Comparison of ENCODE assay signal across 12 cellular contexts in the genomic region with DNA sequence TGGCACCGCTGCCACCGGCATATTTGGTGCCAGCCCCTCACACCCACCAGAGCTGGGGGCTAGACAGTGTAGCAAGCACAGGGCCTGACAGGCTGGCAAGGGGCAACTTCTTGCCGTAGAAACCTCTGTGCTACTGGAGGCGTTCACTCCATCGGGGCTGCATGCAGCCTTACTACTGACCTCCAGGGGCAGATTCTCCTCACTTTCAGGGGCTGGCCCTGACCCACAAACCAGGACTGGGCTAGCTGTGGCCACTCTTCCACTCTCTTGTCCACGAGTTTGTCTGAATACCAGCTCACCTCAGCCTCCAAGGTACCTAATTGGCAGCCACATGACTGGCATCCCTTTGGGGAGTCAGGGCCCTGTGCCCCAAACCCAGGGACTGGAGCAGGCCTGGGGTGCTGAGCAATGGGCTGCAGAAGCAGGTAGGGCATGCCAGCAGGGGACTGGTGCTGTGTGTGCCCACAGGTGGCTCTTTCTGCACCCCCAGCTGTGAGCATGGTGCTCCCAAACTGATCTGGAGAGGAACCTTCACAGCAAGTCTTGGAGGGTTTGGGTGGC. TPM values are rescaled to one million over a fixed set of nuclear protein-coding genes. Genes with fewer than 3 reads are reported as not detected.
A peak's percentile ranks its signal among the peaks of the same experiment; 100 is the strongest.
DNase-seq lines count a peak whose midpoint lies in the region; TF ChIP-seq lines count a peak whose summit lies in the region.
"Had no signal": no experiment of that assay in that cellular context is flagged by ENCODE, and none has a peak within 500 bp of the region (broad histone marks: within the 10 kb centered on the region; RNA-seq: fewer than 3 reads in every experiment).

No MANE protein-coding gene starts in this region.

- H3K27me3 Mint-ChIP-seq in neural crest cell (ENCODE audit: low read depth): peaks cover 85% of the 10 kb centered on the region

- H3K4me1 Mint-ChIP-seq in neural crest cell: peaks cover 20% of the 10 kb centered on the region

- H3K9me3 Mint-ChIP-seq in neural crest cell: no peaks in the 10 kb centered on the region
- H3K9me3 Mint-ChIP-seq: T-helper 1 cell treated with Interleukin-12 subunit alpha and Interleukin-12 subunit beta and Interleukin-4 antibody, amounts not matched to agents 30 μg/mL and 1 μg/mL, for 36 hours had no signal

- peak; percentile 35 for TF ChIP-seq CTCF in choroid plexus epithelial cell (conservative IDR thresholded peaks at IDR 0.05; ENCODE audit: low read depth, low read length)
- TF ChIP-seq CTCF in neural crest cell (conservative IDR thresholded peaks at IDR 0.05): peak; percentile 47

- H3K4me3 Mint-ChIP-seq in neural crest cell: peak overlapping the region; percentile 57
- H3K4me3 Mint-ChIP-seq: T-helper 1 cell treated with Interleukin-12 subunit alpha and Interleukin-12 subunit beta and Interleukin-4 antibody, amounts not matched to agents 30 μg/mL and 1 μg/mL, for 36 hours had no signal

- H3K27ac Mint-ChIP-seq in neural crest cell (ENCODE audit: unreplicated experiment): no peak overlapping the region
- H3K27ac Mint-ChIP-seq: T-helper 1 cell treated with Interleukin-12 subunit alpha and Interleukin-12 subunit beta and Interleukin-4 antibody, amounts not matched to agents 30 μg/mL and 1 μg/mL, for 36 hours had no signal

- no peak overlapping the region for H3K4me3 ChIP-seq in choroid plexus epithelial cell (ENCODE audit: low read depth, low read length)
- H3K4me3 ChIP-seq: ovary, testis had no signal

- peak; percentile 49 for DNase-seq in ELF-1 (ENCODE audit: low read depth, low spot score)
- peak; percentile 13 for DNase-seq in NAMALWA (ENCODE audit: low spot score)
- no peak for DNase-seq in choroid plexus epithelial cell (ENCODE audit: low read depth)
- no peak for DNase-seq in neural crest cell (ENCODE audit: low read depth, low spot score)
- DNase-seq in SKM-1 treated with dmso at 0.1 percent for 144 hours (lab: John Stamatoyannopoulos, UW; ENCODE audit: unreplicated experiment): no peak
- DNase-seq in erythroblast (lab: John Stamatoyannopoulos, UW): no peak
- no peak for DNase-seq in stimulated activated naive CD4-positive, alpha-beta T cell treated with Interleukin-2 at 50 U/mL for 16 hours (lab: John Stamatoyannopoulos, UW)
- DNase-seq in cerebellar cortex (ENCODE audit: low spot score): no peak
- DNase-seq: amniotic stem cell, testis had no signal

- TF ChIP-seq POLR2A in erythroblast (IDR thresholded peaks at IDR 0.05; ENCODE audit: low read length): no peak

- no peaks in the 10 kb centered on the region for H3K36me3 Mint-ChIP-seq in neural crest cell (ENCODE audit: low read depth)

RNA-seq across cellular contexts. Expression of a gene that starts 2.1 kb away (rescaled TPM):
- total RNA-seq in neural crest cell: 1.5 and 1.8 TPM in 2 replicates

Comparison
In these comparisons a context has a peak if more than half of its experiments do, and no peak if none do; other contexts are left out.
1. DNase-seq: peak in ELF-1 (single experiment) and NAMALWA (single experiment); none in choroid plexus epithelial cell (single experiment), neural crest cell (single experiment), SKM-1 treated with dmso at 0.1 percent for 144 hours (single experiment), erythroblast (0 of 2), stimulated activated naive CD4-positive, alpha-beta T cell treated with Interleukin-2 at 50 U/mL for 16 hours (single experiment) and cerebellar cortex (single experiment).